8 cellular contexts compared by ENCODE assay signal in genomic region chr2:173400760-173401159, GRCh38. TPM values are rescaled to one million over a fixed set of nuclear protein-coding genes. Genes with fewer than 3 reads are reported as not detected.
DNase-seq lines count a peak whose midpoint lies in the region; TF ChIP-seq lines count a peak whose summit lies in the region.

No MANE protein-coding gene starts in this region.

- H3K4me2 ChIP-seq in OCI-LY7 (ENCODE audit: low read length) = no peak overlapping the region

- CTCF ChIA-PET in OCI-LY7 (lab: Charles Lee; ENCODE audit: unreplicated experiment) = no interaction called here

- no peak overlapping the region for H3K4me3 ChIP-seq in OCI-LY7 (ENCODE audit: low read depth, low read length, poor library complexity, severe bottlenecking)
- H3K4me3 ChIP-seq in foreskin fibroblast (ENCODE audit: low read depth in 1 of 2, low read length in 2 of 2) = no peak overlapping the region
- H3K4me3 ChIP-seq in H7 (ENCODE audit: insufficient read depth, low read depth, low read length) = no peak overlapping the region

- POLR2A ChIA-PET in OCI-LY7 (lab: Charles Lee) = no interaction called here

- H4K20me1 ChIP-seq in OCI-LY7 (ENCODE audit: insufficient read depth, low read length) = no peaks in the 10 kb centered on the region

- no TSS peak for BruUV-seq in OCI-LY7 (replicated peaks; lab: Mats Ljungman, UMichigan)

- peak; percentile 68 for TF ChIP-seq CTCF in OCI-LY7 (conservative IDR thresholded peaks at IDR 0.05; ENCODE audit: low read length)
- TF ChIP-seq CTCF in foreskin fibroblast (IDR thresholded peaks at IDR 0.05; ENCODE audit: low read depth, low read length) = no peak

- intact Hi-C loops in OCI-LY7 (cut with micrococcal nuclease; ENCODE audit: unreplicated experiment) = loop anchor here (2.0 to 10.0 kb wide), 4 partner anchors 172 to 644 kb away; no protein-coding TSS in a partner anchor

- H3K36me3 ChIP-seq in OCI-LY7 (ENCODE audit: insufficient read depth, low read length) (no peaks in the 10 kb centered on the region), H7 (replicated peaks; ENCODE audit: control insufficient read depth, insufficient read depth, low read length) (no peaks in the 10 kb centered on the region)

- DNase-seq in COLO829 (ENCODE audit: low spot score) (peak; percentile 25), H4 (ENCODE audit: low spot score) (peak; percentile 19), OCI-LY7 (ENCODE audit: low spot score) (peak; percentile 25), glomerular visceral epithelial cell (ENCODE audit: extremely low spot score) (peak; percentile 8), foreskin fibroblast (no peak), COLO668 (lab: John Stamatoyannopoulos, UW; ENCODE audit: unreplicated experiment) (no peak), Ammon's horn (ENCODE audit: low spot score) (no peak), H7 (no peak)

- no peaks in the 10 kb centered on the region for H3K4me1 ChIP-seq in OCI-LY7 (ENCODE audit: insufficient read depth, low read length, poor library complexity, severe bottlenecking)

- H3K27ac ChIP-seq in OCI-LY7 (ENCODE audit: low read depth, low read length, poor library complexity, severe bottlenecking) = no peak overlapping the region

- no peaks in the 10 kb centered on the region for H3K9me3 ChIP-seq in OCI-LY7 (ENCODE audit: low read length)

- H2AFZ ChIP-seq in OCI-LY7 (ENCODE audit: low read length) = no peak overlapping the region

- no peaks in the 10 kb centered on the region for H3K79me2 ChIP-seq in OCI-LY7 (ENCODE audit: insufficient read depth, low read depth, low read length)

- H3K9me2 ChIP-seq in OCI-LY7 (ENCODE audit: insufficient read depth, low read length) = no peaks in the 10 kb centered on the region

- H3K27me3 ChIP-seq in H7 (ENCODE audit: control insufficient read depth, insufficient read depth, low read length) = peaks cover 2% of the 10 kb centered on the region; the same call in 1 of the 2 replicates

RNA-seq across cellular contexts. Expression of gene CDCA7, which starts 46.1 kb away (rescaled TPM):
- total RNA-seq in H4 (2014; rRNA removed; shearing (Covaris generic)) = 27.7 and 31.9 TPM in 2 replicates
- total RNA-seq in OCI-LY7 (2014; rRNA removed; shearing (Covaris generic)) = 98.2 and 140 TPM in 2 replicates
- total RNA-seq in OCI-LY7 (2022) = 170 and 193 TPM in 2 replicates
- 76.6 and 83.8 TPM in 2 replicates for total RNA-seq in H7 (2014; rRNA removed; shearing (Covaris generic))

Comparison
In these comparisons a context has a peak if more than half of its experiments do, and no peak if none do; other contexts are left out.
1. DNase-seq: peak in COLO829 (single experiment), H4 (single experiment), OCI-LY7 (single experiment) and glomerular visceral epithelial cell (single experiment); none in foreskin fibroblast (0 of 2), COLO668 (single experiment), Ammon's horn (single experiment) and H7 (single experiment).